In genomic region chr1:16073490-16074104, GRCh38 we compare ENCODE assay signal across 8 cellular contexts. TPM values are rescaled to one million over a fixed set of nuclear protein-coding genes. Genes with fewer than 3 reads are reported as not detected.
DNase-seq lines count a peak whose midpoint lies in the region; ATAC-seq and TF ChIP-seq lines count a peak whose summit lies in the region.

TSS of gene FAM131C (minus strand) at chr1:16073651. CDS start at chr1:16073442, 209 bp downstream.

- H3K27me3 ChIP-seq in SJSA1 (replicated peaks) = no peaks in the 10 kb centered on the region; the same call in 1 of the 2 replicates
- H3K27me3 ChIP-seq in ascending aorta = no peaks in the 10 kb centered on the region

- no peak within 1 kb of the TSS for H3K27ac ChIP-seq in SJSA1
- H3K27ac ChIP-seq in ascending aorta = no peak within 1 kb of the TSS

- ATAC-seq in GM19351 (IDR thresholded peaks at IDR 0.05; ENCODE audit: unreplicated experiment) = peak; percentile 57
- ATAC-seq in HG03571 (IDR thresholded peaks at IDR 0.05; ENCODE audit: unreplicated experiment) = no peak
- no peak for ATAC-seq in GM21528 (IDR thresholded peaks at IDR 0.05; ENCODE audit: low FRiP score, unreplicated experiment)

- intact Hi-C loops in ascending aorta (cut with DNase I) = no loop called here

- H3K4me1 ChIP-seq in SJSA1 (replicated peaks) (peaks cover 29% of the 10 kb centered on the region), ascending aorta (peaks cover 18 to 25% of the 10 kb centered on the region in 2 donors)

- peak in 2 of 3 experiments; percentile 26 to 72 for TF ChIP-seq CTCF in ascending aorta (IDR thresholded peaks at IDR 0.05)

- H3K36me3 ChIP-seq in SJSA1 = no peaks in the 10 kb centered on the region
- no peaks in the 10 kb centered on the region for H3K36me3 ChIP-seq in ascending aorta

- H3K4me3 ChIP-seq in SJSA1 (peak within 1 kb of the TSS; percentile 42), ascending aorta (peak within 1 kb of the TSS; percentile 62 to 68), iPS-18c (ENCODE audit: insufficient read depth, low read depth, low read length) (peak within 1 kb of the TSS; percentile 52)

- peak; percentile 84 for DNase-seq in 8988T
- no peak for DNase-seq in SJSA1 (ENCODE audit: low read depth in 1 of 2, low spot score in 2 of 2)
- no peak for DNase-seq in ascending aorta (ENCODE audit: low spot score in 2 of 2)
- DNase-seq in stimulated activated CD4-positive, alpha-beta T cell treated with anti-CD3 and anti-CD28 coated beads, Interleukin-2, amount 100 ng/mL, for 4 hours (ENCODE audit: low read depth) = peak; percentile 9

- H3K9me3 ChIP-seq in SJSA1 (replicated peaks) = no peaks in the 10 kb centered on the region
- H3K9me3 ChIP-seq in ascending aorta = no peaks in the 10 kb centered on the region
- no peaks in the 10 kb centered on the region for H3K9me3 ChIP-seq in iPS-18c (ENCODE audit: control insufficient read depth, insufficient read depth, low read length)

RNA-seq across cellular contexts. Expression of gene FAM131C, which starts in this region (rescaled TPM):
- total RNA-seq in SJSA1 (2014; rRNA removed; shearing (Covaris generic)) = 0.11 TPM in 1 of 2 replicates, not detected in the other
- total RNA-seq in ascending aorta = 0.21 TPM

Comparison
In these comparisons a context has a peak if more than half of its experiments do, and no peak if none do; other contexts are left out.
1. DNase-seq: peak in 8988T (single experiment) and stimulated activated CD4-positive, alpha-beta T cell treated with anti-CD3 and anti-CD28 coated beads, Interleukin-2, amount 100 ng/mL, for 4 hours (single experiment); none in SJSA1 (0 of 2) and ascending aorta (0 of 2).
2. Peak in every context shown above with its lines, with median percentiles within 50 percentile points of each other: H3K4me3 ChIP-seq.